8 cellular contexts compared by ENCODE assay signal in genomic region chr11:12287009-12287373, GRCh38.
A peak's percentile ranks its signal among the peaks of the same experiment; 100 is the strongest.
DNase-seq lines count a peak whose midpoint lies in the region; ATAC-seq, FAIRE-seq and TF ChIP-seq lines count a peak whose summit lies in the region.

No MANE protein-coding gene starts in this region.

- intact Hi-C loops in Calu3 (cut with micrococcal nuclease; ENCODE audit: unreplicated experiment) = no loop called here
- intact Hi-C loops in psoas muscle (cut with DNase I) = loop anchor here in 1 of 2 donors (10.0 kb wide), 1 partner anchor 352 kb away; no protein-coding TSS in a partner anchor

- 0 to 5% (median 4%) methylated on average over 2 of the region's 2 CpGs for WGBS in psoas muscle, 3 donors
- 13 to 27% (median 13%) methylated on average over 2 of the region's 2 CpGs for WGBS in small intestine, 3 donors

- in situ Hi-C loops in GM13977 (cut with MboI; ENCODE audit: low pct_unique_long_range_greater_than_20kb, low sequenced_read_pairs, unreplicated experiment) = loop anchor here (5.0 to 10.0 kb wide), 2 partner anchors 240 to 492 kb away; no protein-coding TSS in a partner anchor

- peaks cover 42% of the 10 kb centered on the region for H3K4me1 Mint-ChIP-seq in Calu3 (ENCODE audit: low read depth, unreplicated experiment)

- H3K4me3 ChIP-seq in SJSA1 (peak overlapping the region; percentile 26), psoas muscle (no peak overlapping the region), small intestine (ENCODE audit: low read depth in 1 of 2, low read length in 2 of 2) (no peak overlapping the region)

- peak overlapping the region; percentile 29 for H3K4me3 Mint-ChIP-seq in Calu3 (ENCODE audit: low read depth, unreplicated experiment)

- no peak for FAIRE-seq in small intestine (lab: Jason Lieb, UNC)

- H3K9me3 ChIP-seq in SJSA1 (replicated peaks) (no peaks in the 10 kb centered on the region), psoas muscle (no peaks in the 10 kb centered on the region), small intestine (ENCODE audit: control insufficient read depth, low read depth) (no peaks in the 10 kb centered on the region)

- peak overlapping the region; percentile 85 for H3K27ac Mint-ChIP-seq in Calu3 (ENCODE audit: unreplicated experiment)

- no peak for TF ChIP-seq CTCF in Calu3 (IDR thresholded peaks at IDR 0.05; ENCODE audit: unreplicated experiment)
- TF ChIP-seq CTCF in psoas muscle (IDR thresholded peaks at IDR 0.05) = no peak
- TF ChIP-seq CTCF in GM13977 (IDR thresholded peaks at IDR 0.05; ENCODE audit: extremely low read depth, insufficient read depth, missing control alignments) = no peak

- H3K9me3 Mint-ChIP-seq in Calu3 (ENCODE audit: low read depth, unreplicated experiment) = no peaks in the 10 kb centered on the region

- H3K36me3 ChIP-seq in SJSA1 (no peaks in the 10 kb centered on the region), psoas muscle (ENCODE audit: insufficient read depth in 1 of 2, low read depth in 1 of 2) (no peaks in the 10 kb centered on the region), small intestine (ENCODE audit: control insufficient read depth in 2 of 2, insufficient read depth in 2 of 2, low read length in 2 of 2) (no peaks in the 10 kb centered on the region)

- peaks cover 7% of the 10 kb centered on the region for H3K36me3 Mint-ChIP-seq in Calu3 (ENCODE audit: insufficient read depth, unreplicated experiment)

- peak overlapping the region; percentile 97 for H3K27ac ChIP-seq in SJSA1
- H3K27ac ChIP-seq in psoas muscle = peak overlapping the region; percentile 63
- peak overlapping the region in 1 of 2 donors; percentile 73 for H3K27ac ChIP-seq in small intestine (ENCODE audit: low read depth in 1 of 2, low read length in 1 of 2)

- CTCF ChIA-PET in Calu3 (lab: Charles Lee) = interaction anchor here (0.7 to 1.5 kb wide), 3 partner anchors 123 to 200 kb away, joined by 4 to 10 read pairs (median 8); no protein-coding TSS in a partner anchor

- no peaks in the 10 kb centered on the region for H3K27me3 Mint-ChIP-seq in Calu3 (ENCODE audit: unreplicated experiment)

- peaks cover 64% of the 10 kb centered on the region for H3K4me1 ChIP-seq in SJSA1 (replicated peaks)
- H3K4me1 ChIP-seq in psoas muscle = peaks cover 14% of the 10 kb centered on the region
- no peaks in the 10 kb centered on the region for H3K4me1 ChIP-seq in small intestine (ENCODE audit: control insufficient read depth in 2 of 2, insufficient read depth in 1 of 2, low read depth in 1 of 2, low read length in 1 of 2)

- peak; percentile 63 for DNase-seq in Calu3
- peak; percentile 93 to 94 for DNase-seq in SJSA1 (ENCODE audit: low read depth in 1 of 2, low spot score in 2 of 2)
- DNase-seq in foreskin melanocyte = peak; percentile 70
- peak; percentile 46 to 76 for DNase-seq in psoas muscle
- no peak for DNase-seq in GM13977 (ENCODE audit: low spot score)
- DNase-seq in AML-193 (lab: John Stamatoyannopoulos, UW) = no peak
- no peak for DNase-seq in small intestine

- ATAC-seq in psoas muscle (peak; percentile 80 to 87 (median 82)), GM21447 (IDR thresholded peaks at IDR 0.05; ENCODE audit: unreplicated experiment) (no peak)

- no TSS peak for BruUV-seq in Calu3 (replicated peaks; lab: Mats Ljungman, UMichigan)

- H3K27me3 ChIP-seq in SJSA1 (replicated peaks) (no peaks in the 10 kb centered on the region), psoas muscle (ENCODE audit: insufficient read depth in 3 of 3, low read length in 2 of 3) (no peaks in the 10 kb centered on the region), small intestine (ENCODE audit: control insufficient read depth in 2 of 2, insufficient read depth in 2 of 2, low read length in 2 of 2) (no peaks in the 10 kb centered on the region)

Comparison
In these comparisons a context has a peak if more than half of its experiments do, and no peak if none do; other contexts are left out.
1. DNase-seq: peak in Calu3 (single experiment), SJSA1 (2 of 2), foreskin melanocyte (single experiment) and psoas muscle (2 of 2); none in GM13977 (single experiment), AML-193 (0 of 2) and small intestine (single experiment).